Comparison of ENCODE assay signal across 21 cellular contexts in genomic region chr16:66481943-66482390, GRCh38. TPM values are rescaled to one million over a fixed set of nuclear protein-coding genes. Genes with fewer than 3 reads are reported as not detected.
"Had no signal": no experiment of that assay in that cellular context is flagged by ENCODE, and none has a peak within 500 bp of the region (broad histone marks: within the 10 kb centered on the region; RNA-seq: fewer than 3 reads in every experiment).

No MANE protein-coding gene starts in this region.

- H3K4me3 ChIP-seq: body of pancreas, left ventricle myocardium inferior, sigmoid colon, SK-N-MC, spleen, transverse colon had no signal

- ATAC-seq: body of pancreas; foreskin keratinocyte; naive thymus-derived CD4-positive, alpha-beta T cell; stimulated activated naive B cell treated with anti-CD40 and anti-IgM and Interleukin-4, amounts not matched to agents 10 μg/mL and 1 μg/mL and 100 μg/mL, for 72 hours had no signal

- H3K27me3 ChIP-seq: body of pancreas, foreskin keratinocyte, spleen had no signal

- H3K9me3 Mint-ChIP-seq: activated naive CD4-positive, alpha-beta T cell treated with anti-CD3 and anti-CD28 coated beads for 36 hours; stimulated activated naive B cell treated with anti-CD40 and anti-IgM and Interleukin-4, amounts not matched to agents 10 μg/mL and 1 μg/mL and 100 μg/mL, for 72 hours; T-helper 2 cell treated with Interferon-gamma antibody and Interleukin-4, amounts not matched to agents 5 μg/mL and 100 μg/mL, for 36 hours had no signal

- H3K36me3 ChIP-seq: left ventricle myocardium inferior, spleen, transverse colon had no signal

- H2AFZ ChIP-seq: parathyroid adenoma had no signal

- H3K36me3 Mint-ChIP-seq: naive thymus-derived CD4-positive, alpha-beta T cell; stimulated activated naive B cell treated with anti-CD40 and anti-IgM and Interleukin-4, amounts not matched to agents 10 μg/mL and 1 μg/mL and 100 μg/mL, for 72 hours had no signal

- H3K27me3 Mint-ChIP-seq: naive thymus-derived CD4-positive, alpha-beta T cell had no signal

- H3K27ac Mint-ChIP-seq: activated naive CD4-positive, alpha-beta T cell treated with anti-CD3 and anti-CD28 coated beads for 36 hours; stimulated activated naive B cell treated with anti-CD40 and anti-IgM and Interleukin-4, amounts not matched to agents 10 μg/mL and 1 μg/mL and 100 μg/mL, for 72 hours; T-helper 2 cell treated with Interferon-gamma antibody and Interleukin-4, amounts not matched to agents 5 μg/mL and 100 μg/mL, for 36 hours had no signal

- H3K9me3 ChIP-seq: body of pancreas, left ventricle myocardium inferior, sigmoid colon, spleen, transverse colon had no signal

- H3K9ac ChIP-seq: parathyroid adenoma had no signal

- H3K27ac ChIP-seq: body of pancreas, foreskin keratinocyte, left ventricle myocardium inferior, parathyroid adenoma, sigmoid colon, SK-N-MC, spleen, transverse colon had no signal

- DNase-seq: activated CD4-positive, alpha-beta T cell treated with anti-CD3 and anti-CD28 coated beads, Interleukin-2, amount 50 U/mL, for 4 hours; activated naive CD4-positive, alpha-beta T cell treated with anti-CD3 and anti-CD28 coated beads for 36 hours; caudate nucleus; foreskin keratinocyte; glutamatergic neuron; hypothalamus; left ventricle myocardium inferior; naive thymus-derived CD4-positive, alpha-beta T cell; spleen; stimulated activated CD4-positive, alpha-beta T cell treated with anti-CD3 and anti-CD28 coated beads, Interleukin-4, amount 100 ng/mL, for 4 hours; stimulated activated naive B cell treated with anti-CD40 and anti-IgM and Interleukin-4, amounts not matched to agents 10 μg/mL and 1 μg/mL and 100 μg/mL, for 72 hours; transverse colon had no signal

- FAIRE-seq: colon, keratinocyte, TTC549 had no signal

- H3K4me3 Mint-ChIP-seq: activated naive CD4-positive, alpha-beta T cell treated with anti-CD3 and anti-CD28 coated beads for 36 hours; naive thymus-derived CD4-positive, alpha-beta T cell; stimulated activated naive B cell treated with anti-CD40 and anti-IgM and Interleukin-4, amounts not matched to agents 10 μg/mL and 1 μg/mL and 100 μg/mL, for 72 hours; T-helper 2 cell treated with Interferon-gamma antibody and Interleukin-4, amounts not matched to agents 5 μg/mL and 100 μg/mL, for 36 hours had no signal

RNA-seq across cellular contexts. Expression of gene BEAN1, which starts 54.9 kb away (rescaled TPM):
- total RNA-seq: activated naive CD4-positive, alpha-beta T cell treated with anti-CD3 and anti-CD28 coated beads for 36 hours; body of pancreas; fibroblast of lung; naive thymus-derived CD4-positive, alpha-beta T cell had no signal
- polyA plus RNA-seq: naive thymus-derived CD4-positive, alpha-beta T cell had no signal
